16 cellular contexts compared by ENCODE assay signal in genomic region chr16:89297870-89298545, GRCh38.
DNase-seq lines count a peak whose midpoint lies in the region; ATAC-seq and TF ChIP-seq lines count a peak whose summit lies in the region.
"Had no signal": no experiment of that assay in that cellular context is flagged by ENCODE, and none has a peak within 500 bp of the region (broad histone marks: within the 10 kb centered on the region; RNA-seq: fewer than 3 reads in every experiment).

No MANE protein-coding gene starts in this region.

- in situ Hi-C loops in KBM-7 (cut with MboI; ENCODE audit: low pct_unique_long_range_greater_than_20kb, low sequenced_read_pairs) = no loop called here

- intact Hi-C loops in left ventricle myocardium inferior (cut with micrococcal nuclease) = no loop called here
- intact Hi-C loops in heart left ventricle (cut with DNase I) = no loop called here
- intact Hi-C loops in activated CD8-positive, alpha-beta T cell treated with anti-CD3 and anti-CD28 coated beads for 36 hours (cut with micrococcal nuclease) = no loop called here

- 82 to 85% (median 84%) methylated on average over 13 to 19 of the region's 19 CpGs for WGBS in heart left ventricle, 4 donors

- no peak overlapping the region for H2AFZ ChIP-seq in fibroblast of lung (ENCODE audit: low read length)
- H2AFZ ChIP-seq: GM23248 had no signal

- no peaks in the 10 kb centered on the region for H3K27me3 ChIP-seq in left ventricle myocardium inferior (ENCODE audit: low read depth)
- H3K27me3 ChIP-seq in heart left ventricle = no peaks in the 10 kb centered on the region
- no peaks in the 10 kb centered on the region for H3K27me3 ChIP-seq in fibroblast of lung (ENCODE audit: control insufficient read depth, insufficient read depth, low read length)
- H3K27me3 ChIP-seq: brain microvascular endothelial cell had no signal

- H3K27me3 Mint-ChIP-seq in activated CD8-positive, alpha-beta T cell treated with anti-CD3 and anti-CD28 coated beads for 36 hours = no peaks in the 10 kb centered on the region
- H3K27me3 Mint-ChIP-seq in type B pancreatic cell = no peaks in the 10 kb centered on the region

- no peaks in the 10 kb centered on the region for H4K20me1 ChIP-seq in fibroblast of lung (ENCODE audit: control insufficient read depth, extremely low read depth, insufficient read depth, low read length)

- H3K9me3 ChIP-seq in left ventricle myocardium inferior (replicated peaks) = no peaks in the 10 kb centered on the region
- H3K9me3 ChIP-seq in heart left ventricle = no peaks in the 10 kb centered on the region
- no peaks in the 10 kb centered on the region for H3K9me3 ChIP-seq in fibroblast of lung (ENCODE audit: control insufficient read depth, insufficient read depth, low read depth, low read length)

- no peak overlapping the region for H3K4me3 ChIP-seq in left ventricle myocardium inferior
- no peak overlapping the region for H3K4me3 ChIP-seq in heart left ventricle
- H3K4me3 ChIP-seq in fibroblast of lung (replicated peaks in 1 of 4; ENCODE audit: control extremely low read depth in 1 of 4, insufficient read depth in 1 of 4, low read depth in 3 of 4, low read length in 4 of 4) = no peak overlapping the region
- H3K4me3 ChIP-seq: GM23248 had no signal

- H3K4me2 ChIP-seq in fibroblast of lung (ENCODE audit: extremely low read depth, insufficient read depth, low read length) = no peak overlapping the region

- peaks cover 18% of the 10 kb centered on the region for H3K36me3 Mint-ChIP-seq in activated CD8-positive, alpha-beta T cell treated with anti-CD3 and anti-CD28 coated beads for 36 hours (ENCODE audit: low read depth)
- peaks cover 10% of the 10 kb centered on the region for H3K36me3 Mint-ChIP-seq in type B pancreatic cell

- no peak overlapping the region for H3K4me3 Mint-ChIP-seq in activated CD8-positive, alpha-beta T cell treated with anti-CD3 and anti-CD28 coated beads for 36 hours
- peak overlapping the region; percentile 70 for H3K4me3 Mint-ChIP-seq in type B pancreatic cell

- CTCF ChIA-PET in activated CD8-positive, alpha-beta T cell treated with anti-CD3 and anti-CD28 coated beads for 36 hours (lab: Charles Lee) = interaction anchor here (1.4 to 2.4 kb wide), 2 partner anchors 10 to 18 kb away, joined by 4 to 7 read pairs; no protein-coding TSS in a partner anchor

- POLR2A ChIA-PET in activated CD8-positive, alpha-beta T cell treated with anti-CD3 and anti-CD28 coated beads for 36 hours (lab: Charles Lee) = interaction anchor here (0.7 to 0.9 kb wide), 3 partner anchors 9 to 23 kb away, joined by 3 to 4 read pairs (median 3); no protein-coding TSS in a partner anchor

- TF ChIP-seq CTCF in left ventricle myocardium inferior (IDR thresholded peaks at IDR 0.05; ENCODE audit: borderline replicate concordance) = no peak
- no peak for TF ChIP-seq CTCF in heart left ventricle (IDR thresholded peaks at IDR 0.05)
- no peak for TF ChIP-seq CTCF in activated CD8-positive, alpha-beta T cell treated with anti-CD3 and anti-CD28 coated beads for 36 hours (IDR thresholded peaks at IDR 0.05)
- TF ChIP-seq CTCF in fibroblast of lung (conservative IDR thresholded peaks at IDR 0.05 in 1 of 2, IDR thresholded peaks at IDR 0.05 in 1 of 2; ENCODE audit: low read depth in 1 of 2, low read length in 2 of 2) = no peak
- TF ChIP-seq CTCF in type B pancreatic cell (conservative IDR thresholded peaks at IDR 0.05) = no peak

- peaks cover 81% of the 10 kb centered on the region for H3K4me1 ChIP-seq in left ventricle myocardium inferior
- peaks cover 0 to 86% (median 35%) of the 10 kb centered on the region in 12 donors for H3K4me1 ChIP-seq in heart left ventricle
- H3K4me1 ChIP-seq in fibroblast of lung (ENCODE audit: control insufficient read depth, extremely low read depth, insufficient read depth, low read length) = peaks cover 17% of the 10 kb centered on the region

- H3K9me3 Mint-ChIP-seq in activated CD8-positive, alpha-beta T cell treated with anti-CD3 and anti-CD28 coated beads for 36 hours = no peaks in the 10 kb centered on the region
- no peaks in the 10 kb centered on the region for H3K9me3 Mint-ChIP-seq in type B pancreatic cell

- H3K27ac Mint-ChIP-seq in activated CD8-positive, alpha-beta T cell treated with anti-CD3 and anti-CD28 coated beads for 36 hours = peak overlapping the region; percentile 43
- peak overlapping the region; percentile 96 for H3K27ac Mint-ChIP-seq in type B pancreatic cell

- TF ChIP-seq POLR2A in heart left ventricle (IDR thresholded peaks at IDR 0.05) = no peak

- ATAC-seq in heart left ventricle = no peak
- ATAC-seq in activated CD8-positive, alpha-beta T cell treated with anti-CD3 and anti-CD28 coated beads for 36 hours = no peak

- peaks cover 41% of the 10 kb centered on the region for H3K4me1 Mint-ChIP-seq in activated CD8-positive, alpha-beta T cell treated with anti-CD3 and anti-CD28 coated beads for 36 hours (ENCODE audit: low read depth)
- H3K4me1 Mint-ChIP-seq in type B pancreatic cell (ENCODE audit: unreplicated experiment) = peaks cover 41% of the 10 kb centered on the region

- H3K9ac ChIP-seq in fibroblast of lung (ENCODE audit: insufficient read depth, low read length) = no peak overlapping the region
- H3K9ac ChIP-seq: GM23248 had no signal

- DNase-seq in left ventricle myocardium inferior = no peak
- no peak for DNase-seq in heart left ventricle
- no peak for DNase-seq in activated CD8-positive, alpha-beta T cell treated with anti-CD3 and anti-CD28 coated beads for 36 hours
- DNase-seq in fibroblast of lung (ENCODE audit: low read depth in 2 of 2) = no peak
- DNase-seq in type B pancreatic cell (ENCODE audit: extremely low spot score, unreplicated experiment) = no peak
- no peak for DNase-seq in NOMO-1 treated with dmso at 0.1 percent for 144 hours (lab: John Stamatoyannopoulos, UW; ENCODE audit: unreplicated experiment)
- DNase-seq in KBM-7 = no peak
- DNase-seq in kidney tubule cell (ENCODE audit: low spot score) = no peak
- DNase-seq: brain microvascular endothelial cell; GM23248; hypothalamus; mesenchymal stem cell; NCI-H1105; NCI-H510A; stimulated activated CD4-positive, alpha-beta T cell treated with anti-CD3 and anti-CD28 coated beads, Interleukin-2, amount 100 ng/mL, for 48 hours; stimulated activated naive CD4-positive, alpha-beta T cell treated with Interleukin-2 at 50 U/mL for 16 hours had no signal

- H3K36me3 ChIP-seq in left ventricle myocardium inferior (no peaks in the 10 kb centered on the region), heart left ventricle (peaks cover 0 to 27% (median under 1%) of the 10 kb centered on the region in 9 donors), fibroblast of lung (ENCODE audit: control insufficient read depth, insufficient read depth, low read length) (peaks cover 6% of the 10 kb centered on the region)

- H3K27ac ChIP-seq in left ventricle myocardium inferior (replicated peaks) (peak overlapping the region; percentile 50), heart left ventricle (peak overlapping the region in 3 of 12 donors; percentile 66 to 89 (median 86)), fibroblast of lung (ENCODE audit: insufficient read depth, low read length) (peak overlapping the region; percentile 14)
- H3K27ac ChIP-seq: brain microvascular endothelial cell, GM23248 had no signal

- H3K79me2 ChIP-seq in fibroblast of lung (ENCODE audit: control insufficient read depth, insufficient read depth, low read length) = peaks cover 69% of the 10 kb centered on the region
